In the genomic region with DNA sequence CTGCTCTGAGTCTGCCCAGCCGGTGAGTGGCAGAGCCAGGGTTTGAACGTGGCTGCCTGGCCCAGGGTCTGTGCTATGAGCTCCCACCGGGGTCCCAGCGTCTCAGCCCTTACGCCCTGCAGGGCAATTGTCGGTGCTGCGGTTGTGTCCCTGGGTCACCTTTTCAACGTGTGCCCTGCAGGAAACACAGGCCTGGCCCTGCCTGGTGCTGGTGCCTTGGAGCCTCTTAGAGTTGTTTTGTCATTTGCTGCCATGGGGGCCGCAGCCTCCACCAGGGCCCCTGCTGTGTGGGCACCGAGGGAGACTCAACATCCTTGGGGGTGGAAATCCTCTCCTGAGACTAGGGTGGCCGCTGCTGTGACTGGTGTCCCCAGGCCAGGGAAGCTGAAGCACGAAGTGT, we compare ENCODE assay signal across 25 cellular contexts. TPM values are rescaled to one million over a fixed set of nuclear protein-coding genes. Genes with fewer than 3 reads are reported as not detected.
"Had no signal": no experiment of that assay in that cellular context is flagged by ENCODE, and none has a peak within 500 bp of the region (broad histone marks: within the 10 kb centered on the region; RNA-seq: fewer than 3 reads in every experiment).

No MANE protein-coding gene starts in this region.

- H3K27me3 ChIP-seq: adrenal gland, MG63, Peyer's patch had no signal

- ATAC-seq: activated CD8-positive, alpha-beta T cell treated with anti-CD3 and anti-CD28 coated beads, Interleukin-2, amount 10 ng/mL, durations not matched to agents 7 days and 5 days; T-helper 17 cell; WTC11 had no signal

- H3K4me1 ChIP-seq: Peyer's patch had no signal

- H3K4me3 ChIP-seq: adrenal gland, MG63, Peyer's patch had no signal

- H3K9me3 ChIP-seq: adrenal gland, MG63, Peyer's patch had no signal

- H3K27ac ChIP-seq: adrenal gland, Peyer's patch had no signal

- H3K36me3 ChIP-seq: adrenal gland, MG63, Peyer's patch had no signal

- DNase-seq: activated CD4-positive, alpha-beta T cell treated with anti-CD3 and anti-CD28 coated beads for 48 hours; activated CD4-positive, alpha-beta T cell treated with anti-CD3 and anti-CD28 coated beads, Interleukin-2, amount 50 U/mL, for 4 hours; activated CD4-positive, CD25-positive, alpha-beta regulatory T cell treated with anti-CD3 and anti-CD28 coated beads, Interleukin-2, amount 50 U/mL, for 72 hours; activated CD8-positive, alpha-beta memory T cell treated with anti-CD3 and anti-CD28 coated beads, Interleukin-2, amount 50 U/mL, for 48 hours; activated CD8-positive, alpha-beta T cell treated with anti-CD3 and anti-CD28 coated beads, Interleukin-2, amount 10 ng/mL, durations not matched to agents 7 days and 5 days; activated naive CD4-positive, alpha-beta T cell treated with anti-CD3 and anti-CD28 coated beads, Interleukin-2, amount 50 U/mL, for 16 hours; activated naive CD8-positive, alpha-beta T cell treated with anti-CD3 and anti-CD28 coated beads, Interleukin-2, amount 10 ng/mL, durations not matched to agents 7 days and 5 days; activated T-cell treated with anti-CD3 and anti-CD28 coated beads, Interleukin-2, amount 50 U/mL, for 1 hour; adrenal gland; central memory CD4-positive, alpha-beta T cell; MG63; NCI-H1092 treated with DMSO at 0.1 percent for 48 hours; NCI-H1417 treated with DMSO at 0.1 percent for 48 hours; NCI-H1694; NCI-H2029; NCI-H510A treated with DMSO at 0.1 percent for 48 hours; NCI-H69; NK-92 treated with Interleukin-12 subunit alpha and Interleukin-12 subunit beta, amount 100 ng/mL, for 24 hours; SHP77 treated with DMSO at 0.1 percent for 48 hours; T-helper 17 cell; T-helper 9 cell had no signal

RNA-seq across cellular contexts. Expression of gene SLC22A11, which starts 15.3 kb away (rescaled TPM):
- total RNA-seq: activated CD8-positive, alpha-beta T cell treated with anti-CD3 and anti-CD28 coated beads, Interleukin-2, amount 10 ng/mL, durations not matched to agents 7 days and 5 days; activated naive CD8-positive, alpha-beta T cell treated with anti-CD3 and anti-CD28 coated beads, Interleukin-2, amount 10 ng/mL, durations not matched to agents 7 days and 5 days; bronchial epithelial cell; LHCN-M2; Peyer's patch; T-helper 17 cell; WTC11 had no signal

RNA-seq across cellular contexts. Expression of gene SLC22A12, which starts 50.6 kb away (rescaled TPM):
- total RNA-seq: activated CD8-positive, alpha-beta T cell treated with anti-CD3 and anti-CD28 coated beads, Interleukin-2, amount 10 ng/mL, durations not matched to agents 7 days and 5 days; activated naive CD8-positive, alpha-beta T cell treated with anti-CD3 and anti-CD28 coated beads, Interleukin-2, amount 10 ng/mL, durations not matched to agents 7 days and 5 days; adrenal gland; bronchial epithelial cell; LHCN-M2; Peyer's patch; T-helper 17 cell; WTC11 had no signal
